In genomic region chr3:55147856-55148720, GRCh38 we compare ENCODE assay signal across 15 cellular contexts.
DNase-seq lines count a peak whose midpoint lies in the region; ATAC-seq and TF ChIP-seq lines count a peak whose summit lies in the region.
"Had no signal": no experiment of that assay in that cellular context is flagged by ENCODE, and none has a peak within 500 bp of the region (broad histone marks: within the 10 kb centered on the region; RNA-seq: fewer than 3 reads in every experiment).

No MANE protein-coding gene starts in this region.

- peaks cover 12% of the 10 kb centered on the region for H3K4me1 Mint-ChIP-seq in chondrocyte (ENCODE audit: low read depth)
- H3K4me1 Mint-ChIP-seq in mesothelial cell of epicardium = peaks cover 11% of the 10 kb centered on the region
- H3K4me1 Mint-ChIP-seq in activated naive CD8-positive, alpha-beta T cell treated with anti-CD3 and anti-CD28 coated beads for 36 hours = no peaks in the 10 kb centered on the region

- H3K4me1 ChIP-seq in left ventricle myocardium inferior (peaks cover 17% of the 10 kb centered on the region), heart left ventricle (peaks cover 0 to 15% (median 0%) of the 10 kb centered on the region in 12 donors)
- H3K4me1 ChIP-seq: Caco-2, HAP-1 had no signal

- H3K36me3 Mint-ChIP-seq in chondrocyte (ENCODE audit: low read depth) = no peaks in the 10 kb centered on the region
- no peaks in the 10 kb centered on the region for H3K36me3 Mint-ChIP-seq in mesothelial cell of epicardium
- no peaks in the 10 kb centered on the region for H3K36me3 Mint-ChIP-seq in activated naive CD8-positive, alpha-beta T cell treated with anti-CD3 and anti-CD28 coated beads for 36 hours

- intact Hi-C loops in left ventricle myocardium inferior (cut with micrococcal nuclease) (no loop called here), heart left ventricle (cut with DNase I) (no loop called here)

- H3K4me3 ChIP-seq in left ventricle myocardium inferior (peak overlapping the region; percentile 5), heart left ventricle (peak overlapping the region in 5 of 12 donors; percentile 1 to 41 (median 18))
- H3K4me3 ChIP-seq: HAP-1 had no signal

- H3K36me3 ChIP-seq in left ventricle myocardium inferior = no peaks in the 10 kb centered on the region
- no peaks in the 10 kb centered on the region for H3K36me3 ChIP-seq in heart left ventricle
- H3K36me3 ChIP-seq: HAP-1 had no signal

- 54 to 59% (median 56%) methylated on average over 9 of the region's 9 CpGs for WGBS in heart left ventricle, 4 donors

- TF ChIP-seq CTCF in left ventricle myocardium inferior (IDR thresholded peaks at IDR 0.05; ENCODE audit: borderline replicate concordance) = no peak
- TF ChIP-seq CTCF in heart left ventricle (IDR thresholded peaks at IDR 0.05) = no peak
- no peak for TF ChIP-seq CTCF in chondrocyte (IDR thresholded peaks at IDR 0.05)
- no peak for TF ChIP-seq CTCF in mesothelial cell of epicardium (IDR thresholded peaks at IDR 0.05; ENCODE audit: unreplicated experiment)

- no peak overlapping the region for H3K4me3 Mint-ChIP-seq in chondrocyte (ENCODE audit: unreplicated experiment)
- peak overlapping the region; percentile 9 for H3K4me3 Mint-ChIP-seq in mesothelial cell of epicardium
- no peak overlapping the region for H3K4me3 Mint-ChIP-seq in activated naive CD8-positive, alpha-beta T cell treated with anti-CD3 and anti-CD28 coated beads for 36 hours

- no peak for ATAC-seq in heart left ventricle

- peak overlapping the region; percentile 39 for H3K27ac Mint-ChIP-seq in chondrocyte (ENCODE audit: unreplicated experiment)
- no peak overlapping the region for H3K27ac Mint-ChIP-seq in mesothelial cell of epicardium
- H3K27ac Mint-ChIP-seq in activated naive CD8-positive, alpha-beta T cell treated with anti-CD3 and anti-CD28 coated beads for 36 hours = no peak overlapping the region

- no peaks in the 10 kb centered on the region for H3K9me3 ChIP-seq in left ventricle myocardium inferior (replicated peaks)
- H3K9me3 ChIP-seq in heart left ventricle = no peaks in the 10 kb centered on the region
- H3K9me3 ChIP-seq: Caco-2, HAP-1 had no signal

- peaks cover 86% of the 10 kb centered on the region for H3K27me3 ChIP-seq in left ventricle myocardium inferior (ENCODE audit: low read depth)
- peaks cover 0 to 34% (median 0%) of the 10 kb centered on the region in 9 donors for H3K27me3 ChIP-seq in heart left ventricle

- H3K27ac ChIP-seq in left ventricle myocardium inferior (replicated peaks) = no peak overlapping the region
- H3K27ac ChIP-seq in heart left ventricle = no peak overlapping the region

- H3K27me3 Mint-ChIP-seq in chondrocyte (ENCODE audit: low read depth) = no peaks in the 10 kb centered on the region
- no peaks in the 10 kb centered on the region for H3K27me3 Mint-ChIP-seq in mesothelial cell of epicardium (ENCODE audit: low read depth)
- no peaks in the 10 kb centered on the region for H3K27me3 Mint-ChIP-seq in activated naive CD8-positive, alpha-beta T cell treated with anti-CD3 and anti-CD28 coated beads for 36 hours

- TF ChIP-seq POLR2A in heart left ventricle (IDR thresholded peaks at IDR 0.05) = no peak

- H3K9me3 Mint-ChIP-seq in chondrocyte (ENCODE audit: low read depth) (no peaks in the 10 kb centered on the region), mesothelial cell of epicardium (no peaks in the 10 kb centered on the region)
- H3K9me3 Mint-ChIP-seq in activated naive CD8-positive, alpha-beta T cell treated with anti-CD3 and anti-CD28 coated beads for 36 hours = no peaks in the 10 kb centered on the region

- DNase-seq in left ventricle myocardium inferior (no peak), heart left ventricle (no peak), chondrocyte (ENCODE audit: low spot score) (no peak), mesothelial cell of epicardium (ENCODE audit: low spot score in 2 of 2, unreplicated experiment in 2 of 2) (no peak), GF-D8 (lab: John Stamatoyannopoulos, UW) (no peak), NAMALWA (ENCODE audit: low spot score) (no peak), AG08396 (ENCODE audit: low spot score) (no peak)
- no peak for DNase-seq in activated naive CD8-positive, alpha-beta T cell treated with anti-CD3 and anti-CD28 coated beads for 36 hours
- DNase-seq: AML-193, Caco-2, NCI-H1436 treated with DMSO at 0.1 percent for 48 hours, NCI-H2081 treated with DMSO at 0.1 percent for 48 hours, NCI-H345, NCI-H526 treated with DMSO at 0.1 percent for 48 hours had no signal
